8 cellular contexts compared by ENCODE assay signal in genomic region chr17:58417300-58418092, GRCh38. TPM values are rescaled to one million over a fixed set of nuclear protein-coding genes. Genes with fewer than 3 reads are reported as not detected.
DNase-seq lines count a peak whose midpoint lies in the region; ATAC-seq and TF ChIP-seq lines count a peak whose summit lies in the region.

TSS of gene RNF43 (minus strand) at chr17:58417534. CDS start at chr17:58415577, 1,957 bp downstream.

- H3K9me3 ChIP-seq in IMR-90 (ENCODE audit: control insufficient read depth, insufficient read depth, low read length) (no peaks in the 10 kb centered on the region), OCI-LY7 (ENCODE audit: low read length) (no peaks in the 10 kb centered on the region), esophagus muscularis mucosa (no peaks in the 10 kb centered on the region)

- no peaks in the 10 kb centered on the region for H3K9me2 ChIP-seq in OCI-LY7 (ENCODE audit: insufficient read depth, low read length)

- H2AFZ ChIP-seq in IMR-90 (replicated peaks; ENCODE audit: low read length, poor library complexity) (peak within 1 kb of the TSS; percentile 72), OCI-LY7 (ENCODE audit: low read length) (peak within 1 kb of the TSS; percentile 63; the same call in 1 of the 2 replicates)

- H3K27me3 ChIP-seq in IMR-90 (ENCODE audit: control insufficient read depth, insufficient read depth, low read length) (peaks cover 16% of the 10 kb centered on the region), esophagus muscularis mucosa (peaks cover 0 to 3% (median 0%) of the 10 kb centered on the region in 4 donors)

- no peak within 1 kb of the TSS for H2BK5ac ChIP-seq in IMR-90 (ENCODE audit: low read depth, low read length, poor library complexity, severe bottlenecking)

- intact Hi-C loops in IMR-90 (cut with micrococcal nuclease) (loop anchor here (1.0 to 2.0 kb wide), 2 partner anchors 65 to 100 kb away; partner anchors contain the start of gene SUPT4H1), OCI-LY7 (cut with micrococcal nuclease; ENCODE audit: unreplicated experiment) (loop anchor here (1.0 to 5.0 kb wide), 3 partner anchors 50 to 89 kb away; partner anchors contain the start of genes SUPT4H1 and TSPOAP1), esophagus muscularis mucosa (cut with DNase I) (loop anchor here (2.0 to 5.0 kb wide), 3 partner anchors 65 to 350 kb away; partner anchors contain the start of gene SUPT4H1)

- dilution Hi-C loops in IMR-90 (cut with HindIII; ENCODE audit: low sequenced_read_pairs, unreplicated experiment) = no loop called here

- H3K56ac ChIP-seq in IMR-90 (ENCODE audit: extremely low read depth, insufficient read depth, low read length) = no peak within 1 kb of the TSS

- H4K5ac ChIP-seq in IMR-90 (ENCODE audit: low read depth, low read length) = no peak within 1 kb of the TSS

- H4K8ac ChIP-seq in IMR-90 (ENCODE audit: low read depth in 2 of 2, low read length in 2 of 2) = no peak within 1 kb of the TSS

- H3K4ac ChIP-seq in IMR-90 (ENCODE audit: low read depth, low read length) = no peak within 1 kb of the TSS

- H3K79me1 ChIP-seq in IMR-90 (ENCODE audit: low read depth in 1 of 2, low read length in 2 of 2) = no peaks in the 10 kb centered on the region

- no peaks in the 10 kb centered on the region for H3K9me1 ChIP-seq in IMR-90 (ENCODE audit: insufficient read depth, low read length)

- H3K27ac ChIP-seq in IMR-90 (ENCODE audit: insufficient read depth, low read length) = no peak within 1 kb of the TSS
- H3K27ac ChIP-seq in OCI-LY7 (ENCODE audit: low read depth, low read length, poor library complexity, severe bottlenecking) = no peak within 1 kb of the TSS
- H3K27ac ChIP-seq in esophagus muscularis mucosa (replicated peaks in 1 of 4) = peak within 1 kb of the TSS in 3 of 4 donors; percentile 4 to 59 (median 42)

- no peak within 1 kb of the TSS for H2BK15ac ChIP-seq in IMR-90 (ENCODE audit: low read depth, low read length)

- BruUV-seq in IMR-90 (replicated peaks; lab: Mats Ljungman, UMichigan) (no TSS peak), OCI-LY7 (replicated peaks; lab: Mats Ljungman, UMichigan) (no TSS peak)

- TF ChIP-seq POLR2A in IMR-90 (IDR thresholded peaks at IDR 0.05; ENCODE audit: low read depth, low read length) (no peak), esophagus muscularis mucosa (IDR thresholded peaks at IDR 0.05; ENCODE audit: low read depth) (no peak)

- no peaks in the 10 kb centered on the region for H3K79me2 ChIP-seq in OCI-LY7 (ENCODE audit: insufficient read depth, low read depth, low read length)

- H3K4me2 ChIP-seq in IMR-90 (ENCODE audit: low read depth, low read length) (peak within 1 kb of the TSS; percentile 79), OCI-LY7 (ENCODE audit: low read length) (peak within 1 kb of the TSS; percentile 51)

- H4K20me1 ChIP-seq in IMR-90 (ENCODE audit: insufficient read depth, low read length) (no peaks in the 10 kb centered on the region), OCI-LY7 (ENCODE audit: insufficient read depth, low read length) (no peaks in the 10 kb centered on the region)

- H2BK20ac ChIP-seq in IMR-90 (ENCODE audit: low read depth, low read length) = no peak within 1 kb of the TSS

- no peak within 1 kb of the TSS for H4K91ac ChIP-seq in IMR-90 (ENCODE audit: insufficient read depth, low read depth, low read length)

- TF ChIP-seq RAD21 in IMR-90 (IDR thresholded peaks at IDR 0.05; ENCODE audit: low read length) = peak; percentile 70

- WGBS in IMR-90 (ENCODE audit: extremely low coverage in 2 of 2, insufficient read length in 1 of 2), 2 experiments = no CpG with 5 or more reads among the region's 8 CpGs
- 2% methylated on average over 8 of the region's 8 CpGs for WGBS in esophagus muscularis mucosa

- no peak within 1 kb of the TSS for H3K23ac ChIP-seq in IMR-90 (ENCODE audit: low read depth, low read length)

- POLR2A ChIA-PET in IMR-90 (lab: Charles Lee; ENCODE audit: unreplicated experiment) = no interaction called here
- POLR2A ChIA-PET in OCI-LY7 (lab: Charles Lee) = interaction anchor here (0.5 to 2.3 kb wide), 13 partner anchors 13 to 573 kb away, joined by 3 to 17 read pairs (median 4); partner anchors contain the start of gene SUPT4H1

- H3K4me1 ChIP-seq in IMR-90 (ENCODE audit: control insufficient read depth, insufficient read depth, low read length) (no peaks in the 10 kb centered on the region), OCI-LY7 (ENCODE audit: insufficient read depth, low read length, poor library complexity, severe bottlenecking) (peaks cover 18% of the 10 kb centered on the region), esophagus muscularis mucosa (peaks cover 4 to 12% (median 8%) of the 10 kb centered on the region in 4 donors)

- H3K4me3 ChIP-seq in IMR-90 (ENCODE audit: insufficient read depth, low read depth, low read length) = peak within 1 kb of the TSS; percentile 8
- peak within 1 kb of the TSS; percentile 8 for H3K4me3 ChIP-seq in OCI-LY7 (ENCODE audit: low read depth, low read length, poor library complexity, severe bottlenecking)
- peak within 1 kb of the TSS; percentile 35 to 56 (median 44) for H3K4me3 ChIP-seq in esophagus muscularis mucosa

- no peak within 1 kb of the TSS for H3K18ac ChIP-seq in IMR-90 (ENCODE audit: low read depth, low read length)

- in situ Hi-C loops in IMR-90 (cut with MboI; ENCODE audit: low sequenced_read_pairs) = loop anchor here (5.0 kb wide), 1 partner anchor 100 kb away; no protein-coding TSS in a partner anchor

- ATAC-seq in GM21576 (IDR thresholded peaks at IDR 0.05; ENCODE audit: unreplicated experiment) (peak; percentile 96), IMR-90 (ENCODE audit: low read depth) (peak; percentile 99)

- H3K14ac ChIP-seq in IMR-90 (replicated peaks; ENCODE audit: low read depth, low read length) = no peak within 1 kb of the TSS

- TF ChIP-seq EP300 in esophagus muscularis mucosa (IDR thresholded peaks at IDR 0.05) = no peak

- DNase-seq in DMS53 treated with DMSO at 0.1 percent for 48 hours (lab: John Stamatoyannopoulos, UW; ENCODE audit: unreplicated experiment) (peak; percentile 88), IMR-90 (peak; percentile 71), OCI-LY7 (ENCODE audit: low spot score) (peak; percentile 89), esophagus muscularis mucosa (ENCODE audit: extremely low spot score) (peak; percentile 96), myocyte (ENCODE audit: low read depth) (peak; percentile 79)
- peak; percentile 80 for DNase-seq in activated T-cell treated with anti-CD3 and anti-CD28 coated beads, Interleukin-2, amount 50 U/mL, for 1 hour
- DNase-seq in stimulated activated CD8-positive, alpha-beta memory T cell treated with anti-CD3 and anti-CD28 coated beads, Interleukin-7, amount 100 ng/mL, for 24 hours (ENCODE audit: low read depth) = peak; percentile 76

- H3K36me3 ChIP-seq in IMR-90 (ENCODE audit: control insufficient read depth, insufficient read depth, low read length) (no peaks in the 10 kb centered on the region), OCI-LY7 (ENCODE audit: insufficient read depth, low read length) (no peaks in the 10 kb centered on the region), esophagus muscularis mucosa (no peaks in the 10 kb centered on the region)

- TF ChIP-seq CTCF in IMR-90 (conservative IDR thresholded peaks at IDR 0.05; ENCODE audit: low read depth, low read length) (peak; percentile 81), OCI-LY7 (conservative IDR thresholded peaks at IDR 0.05; ENCODE audit: low read length) (peak; percentile 87), esophagus muscularis mucosa (IDR thresholded peaks at IDR 0.05) (peak; percentile 65 to 84 (median 77))

- no peak within 1 kb of the TSS; the same call in 1 of the 2 replicates for H3K9ac ChIP-seq in IMR-90 (ENCODE audit: low read depth, low read length)

- H2BK120ac ChIP-seq in IMR-90 (ENCODE audit: low read depth, low read length) = no peak within 1 kb of the TSS

- H2AK9ac ChIP-seq in IMR-90 (replicated peaks; ENCODE audit: low read depth, low read length, poor library complexity) = no peak within 1 kb of the TSS

- CTCF ChIA-PET in IMR-90 (lab: Yijun Ruan, JAX) (interaction anchor here (0.6 to 2.5 kb wide), 16 partner anchors 9 to 181 kb away, joined by 3 to 21 read pairs (median 4); partner anchors contain the start of gene SUPT4H1), OCI-LY7 (lab: Charles Lee; ENCODE audit: unreplicated experiment) (interaction anchor here (0.6 to 1.5 kb wide), 10 partner anchors 9 to 937 kb away, joined by 3 to 9 read pairs (median 4); partner anchors contain the start of gene SUPT4H1)

- no peak within 1 kb of the TSS for H2AK5ac ChIP-seq in IMR-90 (ENCODE audit: low read depth, low read length)

TF ChIP-seq in IMR-90, 13 proteins besides CTCF, POLR2A, EP300 and RAD21:
- TF ChIP-seq RFX5 (IDR thresholded peaks at IDR 0.05; ENCODE audit: low read depth, low read length) (no peak), CHD1 (IDR thresholded peaks at IDR 0.05; ENCODE audit: low read depth, low read length) (no peak), MAZ (IDR thresholded peaks at IDR 0.05; ENCODE audit: borderline replicate concordance, low read depth, low read length) (peak; percentile 94), SMC3 (IDR thresholded peaks at IDR 0.05; ENCODE audit: low read depth, low read length) (peak; percentile 78), RCOR1 (IDR thresholded peaks at IDR 0.05; ENCODE audit: insufficient replicate concordance, low read length) (no peak), MAFK (IDR thresholded peaks at IDR 0.05; ENCODE audit: low read depth, low read length) (no peak)

RNA-seq across cellular contexts. Expression of gene RNF43, which starts in this region (rescaled TPM):
- under 0.01 TPM in 2 replicates for total RNA-seq in IMR-90 (2012; rRNA removed)
- not detected in 2 replicates for polyA plus RNA-seq in IMR-90 (2012; rRNA removed)
- not detected in 2 replicates for polyA plus RNA-seq in IMR-90 (2012; cell fraction: cytosol; rRNA removed)
- polyA plus RNA-seq in IMR-90 (2012; cell fraction: nucleus; rRNA removed; ENCODE audit: low replicate concordance) = 0.01 TPM in 1 of 2 replicates, not detected in the other
- total RNA-seq in OCI-LY7 (2014; rRNA removed; shearing (Covaris generic)) = 0.19 and 0.39 TPM in 2 replicates
- total RNA-seq in OCI-LY7 (2022) = 0.50 and 0.80 TPM in 2 replicates
- total RNA-seq in esophagus muscularis mucosa = under 1 TPM in 3 of 4 donors, not detected in 1; under 0.01 to 0.26 (median 0.11) TPM
- not detected in 2 replicates for total RNA-seq in myocyte
- not detected for polyA plus RNA-seq in myocyte (2012)

Comparison
In these comparisons a context has a peak if more than half of its experiments do, and no peak if none do; other contexts are left out.
1. Peak in DNase-seq, ATAC-seq, H3K4me3 ChIP-seq and H3K4me2 ChIP-seq in IMR-90; RNA of the gene not detected or under 1 TPM.
2. Peak in DNase-seq, H3K4me3 ChIP-seq and H3K4me2 ChIP-seq in OCI-LY7; RNA of the gene not detected or under 1 TPM.
3. Peak in DNase-seq, H3K4me3 ChIP-seq and H3K27ac ChIP-seq in esophagus muscularis mucosa; RNA of the gene not detected or under 1 TPM.
4. Peak in DNase-seq in myocyte; RNA of the gene not detected or under 1 TPM.